Comparison of ENCODE assay signal across 9 cellular contexts in genomic region chr6:132964101-132964867, GRCh38.
DNase-seq lines count a peak whose midpoint lies in the region; ATAC-seq, FAIRE-seq and TF ChIP-seq lines count a peak whose summit lies in the region.
"Had no signal": no experiment of that assay in that cellular context is flagged by ENCODE, and none has a peak within 500 bp of the region (broad histone marks: within the 10 kb centered on the region; RNA-seq: fewer than 3 reads in every experiment).

No MANE protein-coding gene starts in this region.

- no peaks in the 10 kb centered on the region for H3K4me1 ChIP-seq in effector memory CD4-positive, alpha-beta T cell (ENCODE audit: control insufficient read depth, insufficient read depth, low read length, poor library complexity, severe bottlenecking)

- no peaks in the 10 kb centered on the region for H3K9me3 Mint-ChIP-seq in activated CD4-positive, alpha-beta T cell treated with anti-CD3 and anti-CD28 coated beads, Interleukin-2, amount 10 ng/mL, durations not matched to agents 24 days and 14 days
- no peaks in the 10 kb centered on the region for H3K9me3 Mint-ChIP-seq in activated CD8-positive, alpha-beta T cell treated with anti-CD3 and anti-CD28 coated beads for 36 hours

- H3K27ac Mint-ChIP-seq in activated CD4-positive, alpha-beta T cell treated with anti-CD3 and anti-CD28 coated beads, Interleukin-2, amount 10 ng/mL, durations not matched to agents 24 days and 14 days, result no peak overlapping the region
- H3K27ac Mint-ChIP-seq in activated CD8-positive, alpha-beta T cell treated with anti-CD3 and anti-CD28 coated beads for 36 hours, result no peak overlapping the region

- FAIRE-seq in bronchial epithelial cell (lab: Jason Lieb, UNC), result no peak

- no peak for TF ChIP-seq CTCF in bronchial epithelial cell (IDR thresholded peaks at IDR 0.05; ENCODE audit: insufficient read depth, low read length, severe bottlenecking)
- TF ChIP-seq CTCF in activated CD8-positive, alpha-beta T cell treated with anti-CD3 and anti-CD28 coated beads for 36 hours (IDR thresholded peaks at IDR 0.05), result no peak

- peak; percentile 22 for DNase-seq in H4 (ENCODE audit: low spot score)
- DNase-seq in NCI-H2196 (lab: John Stamatoyannopoulos, UW; ENCODE audit: unreplicated experiment), result peak; percentile 84
- peak; percentile 82 for DNase-seq in bronchial epithelial cell (ENCODE audit: low read depth)
- peak; percentile 54 for DNase-seq in pulmonary artery endothelial cell (ENCODE audit: low read depth, low spot score)
- DNase-seq in activated CD4-positive, alpha-beta T cell treated with anti-CD3 and anti-CD28 coated beads, Interleukin-2, amount 10 ng/mL, durations not matched to agents 24 days and 14 days, result no peak
- no peak for DNase-seq in effector memory CD4-positive, alpha-beta T cell
- no peak for DNase-seq in iPS-NIHi7 (ENCODE audit: extremely low spot score)
- DNase-seq in activated CD8-positive, alpha-beta T cell treated with anti-CD3 and anti-CD28 coated beads for 36 hours, result no peak
- DNase-seq: GOT3 had no signal

- no peak for ATAC-seq in activated CD8-positive, alpha-beta T cell treated with anti-CD3 and anti-CD28 coated beads for 36 hours

- no peaks in the 10 kb centered on the region for H3K36me3 ChIP-seq in bronchial epithelial cell (ENCODE audit: control insufficient read depth, insufficient read depth, low read length)
- no peaks in the 10 kb centered on the region for H3K36me3 ChIP-seq in effector memory CD4-positive, alpha-beta T cell (ENCODE audit: control insufficient read depth, insufficient read depth, low read length)

- peaks cover 27% of the 10 kb centered on the region for H3K27me3 Mint-ChIP-seq in activated CD4-positive, alpha-beta T cell treated with anti-CD3 and anti-CD28 coated beads, Interleukin-2, amount 10 ng/mL, durations not matched to agents 24 days and 14 days
- peaks cover 15% of the 10 kb centered on the region for H3K27me3 Mint-ChIP-seq in activated CD8-positive, alpha-beta T cell treated with anti-CD3 and anti-CD28 coated beads for 36 hours

- intact Hi-C loops in activated CD4-positive, alpha-beta T cell treated with anti-CD3 and anti-CD28 coated beads, Interleukin-2, amount 10 ng/mL, durations not matched to agents 24 days and 14 days (cut with micrococcal nuclease), result loop anchor here (5.0 to 10.0 kb wide), 2 partner anchors 139 to 588 kb away; no protein-coding TSS in a partner anchor
- intact Hi-C loops in activated CD8-positive, alpha-beta T cell treated with anti-CD3 and anti-CD28 coated beads for 36 hours (cut with micrococcal nuclease), result loop anchor here (5.0 kb wide), 1 partner anchor 142 kb away; no protein-coding TSS in a partner anchor

- H3K27me3 ChIP-seq in bronchial epithelial cell (ENCODE audit: control insufficient read depth, insufficient read depth, low read length), result no peaks in the 10 kb centered on the region
- H3K27me3 ChIP-seq in effector memory CD4-positive, alpha-beta T cell (replicated peaks; ENCODE audit: control insufficient read depth, insufficient read depth, low read length, poor library complexity, severe bottlenecking), result no peaks in the 10 kb centered on the region

- CTCF ChIA-PET in activated CD8-positive, alpha-beta T cell treated with anti-CD3 and anti-CD28 coated beads for 36 hours (lab: Charles Lee), result interaction anchor here (0.9 to 1.4 kb wide), 2 partner anchors 134 to 176 kb away, joined by 3 to 4 read pairs; no protein-coding TSS in a partner anchor

- no peak overlapping the region for H3K27ac ChIP-seq in effector memory CD4-positive, alpha-beta T cell (ENCODE audit: insufficient read depth, low read length, poor library complexity, severe bottlenecking)

- POLR2A ChIA-PET in activated CD8-positive, alpha-beta T cell treated with anti-CD3 and anti-CD28 coated beads for 36 hours (lab: Charles Lee), result no interaction called here

- H3K9me3 ChIP-seq in effector memory CD4-positive, alpha-beta T cell (ENCODE audit: control insufficient read depth, low read length), result no peaks in the 10 kb centered on the region

- no peaks in the 10 kb centered on the region for H3K36me3 Mint-ChIP-seq in activated CD4-positive, alpha-beta T cell treated with anti-CD3 and anti-CD28 coated beads, Interleukin-2, amount 10 ng/mL, durations not matched to agents 24 days and 14 days (ENCODE audit: low read depth)
- H3K36me3 Mint-ChIP-seq in activated CD8-positive, alpha-beta T cell treated with anti-CD3 and anti-CD28 coated beads for 36 hours (ENCODE audit: low read depth), result no peaks in the 10 kb centered on the region

- no peak overlapping the region for H3K4me3 ChIP-seq in bronchial epithelial cell (ENCODE audit: low read depth, low read length)
- H3K4me3 ChIP-seq in effector memory CD4-positive, alpha-beta T cell (ENCODE audit: insufficient read depth, low read depth, low read length, poor library complexity, severe bottlenecking), result no peak overlapping the region

- H3K4me1 Mint-ChIP-seq in activated CD4-positive, alpha-beta T cell treated with anti-CD3 and anti-CD28 coated beads, Interleukin-2, amount 10 ng/mL, durations not matched to agents 24 days and 14 days, result peaks cover 16% of the 10 kb centered on the region
- no peaks in the 10 kb centered on the region for H3K4me1 Mint-ChIP-seq in activated CD8-positive, alpha-beta T cell treated with anti-CD3 and anti-CD28 coated beads for 36 hours (ENCODE audit: low read depth)

- H3K4me3 Mint-ChIP-seq in activated CD4-positive, alpha-beta T cell treated with anti-CD3 and anti-CD28 coated beads, Interleukin-2, amount 10 ng/mL, durations not matched to agents 24 days and 14 days, result no peak overlapping the region
- no peak overlapping the region for H3K4me3 Mint-ChIP-seq in activated CD8-positive, alpha-beta T cell treated with anti-CD3 and anti-CD28 coated beads for 36 hours

Comparison
In these comparisons a context has a peak if more than half of its experiments do, and no peak if none do; other contexts are left out.
1. DNase-seq: peak in H4 (single experiment), NCI-H2196 (single experiment), bronchial epithelial cell (single experiment) and pulmonary artery endothelial cell (single experiment); none in activated CD4-positive, alpha-beta T cell treated with anti-CD3 and anti-CD28 coated beads, Interleukin-2, amount 10 ng/mL, durations not matched to agents 24 days and 14 days (single experiment), effector memory CD4-positive, alpha-beta T cell (0 of 3), iPS-NIHi7 (single experiment) and activated CD8-positive, alpha-beta T cell treated with anti-CD3 and anti-CD28 coated beads for 36 hours (single experiment).